ENCODE assay signal across 26 cellular contexts in genomic region chr7:12896316-12896715, GRCh38.
"Had no signal": no experiment of that assay in that cellular context is flagged by ENCODE, and none has a peak within 500 bp of the region (broad histone marks: within the 10 kb centered on the region; RNA-seq: fewer than 3 reads in every experiment).

No MANE protein-coding gene starts in this region.

- H3K4me3 ChIP-seq: breast epithelium, left lung, lung, pancreas, psoas muscle, right atrium auricular region, spleen, testis, uterus had no signal

- H3K36me3 ChIP-seq: breast epithelium, left lung, pancreas, right atrium auricular region, spleen, uterus had no signal

- DNase-seq: activated B cell treated with CpG ODN at 0.5 μM for 24 hours; activated CD4-positive, alpha-beta T cell treated with anti-CD3 and anti-CD28 coated beads for 4 hours; activated CD4-positive, alpha-beta T cell treated with anti-CD3 and anti-CD28 coated beads, Interleukin-2, amount 50 U/mL, for 48 hours; activated CD8-positive, alpha-beta memory T cell treated with anti-CD3 and anti-CD28 coated beads, Interleukin-2, amount 50 U/mL, for 48 hours; activated naive CD4-positive, alpha-beta T cell treated with Interleukin-2 at 50 U/mL for 16 hours; activated naive CD8-positive, alpha-beta T cell treated with anti-CD3 and anti-CD28 coated beads, Interleukin-2, amount 10 ng/mL, durations not matched to agents 7 days and 5 days; activated T-cell treated with anti-CD3 and anti-CD28 coated beads, Interleukin-2, amount 50 U/mL, for 4 hours; amniotic stem cell; effector memory CD4-positive, alpha-beta T cell; glutamatergic neuron; hippocampal formation; kidney glomerular epithelial cell; left lung; midbrain; natural killer cell; pancreas; psoas muscle; spleen; stimulated activated CD4-positive, alpha-beta T cell treated with anti-CD3 and anti-CD28 coated beads, Interleukin-4, amount 100 ng/mL, for 1 hour; stimulated activated naive CD4-positive, alpha-beta T cell; testis; trophoblast cell; uterus had no signal

- H3K27me3 ChIP-seq: breast epithelium, left lung, pancreas, right atrium auricular region, spleen, testis, uterus had no signal

- H3K4me1 ChIP-seq: breast epithelium, left lung, pancreas, psoas muscle, right atrium auricular region, spleen, testis, uterus had no signal

- ATAC-seq: activated T-cell treated with anti-CD3 and anti-CD28 coated beads, Interleukin-2, amount 50 U/mL, for 4 hours; left lung; natural killer cell; pancreas; psoas muscle had no signal

- H3K27ac ChIP-seq: left lung, pancreas, psoas muscle, right atrium auricular region, spleen, testis, uterus had no signal
